ENCODE assay signal across 8 cellular contexts in genomic region chr18:46917808-46918600, GRCh38. TPM values are rescaled to one million over a fixed set of nuclear protein-coding genes. Genes with fewer than 3 reads are reported as not detected.
DNase-seq lines count a peak whose midpoint lies in the region; ATAC-seq and TF ChIP-seq lines count a peak whose summit lies in the region.

No MANE protein-coding gene starts in this region.

- H3K9me2 ChIP-seq in DOHH2 (replicated peaks; ENCODE audit: control insufficient read depth, low read length), result no peaks in the 10 kb centered on the region

- DNase-seq in Kasumi-1 (lab: John Stamatoyannopoulos, UW) (peak; percentile 58 to 59), left cardiac atrium (peak; percentile 36), prostate gland (ENCODE audit: low spot score) (peak; percentile 12), epidermal melanocyte (ENCODE audit: insufficient read length, low spot score) (no peak)
- peak; percentile 16 for DNase-seq in activated naive CD4-positive, alpha-beta T cell treated with anti-CD3 and anti-CD28 coated beads, Interleukin-2, amount 50 U/mL, for 16 hours

- peaks cover 5% of the 10 kb centered on the region; the same call in 1 of the 2 replicates for H3K36me3 ChIP-seq in DOHH2 (ENCODE audit: control insufficient read depth, low read length)
- no peaks in the 10 kb centered on the region for H3K36me3 ChIP-seq in prostate gland

- peak; percentile 3 for TF ChIP-seq CTCF in DOHH2 (IDR thresholded peaks at IDR 0.05; ENCODE audit: low read depth, low read length, poor library complexity, severe bottlenecking)
- TF ChIP-seq CTCF in prostate gland (IDR thresholded peaks at IDR 0.05), result no peak

- H3K9me3 ChIP-seq in DOHH2 (ENCODE audit: control insufficient read depth, insufficient read depth, low read length), result no peaks in the 10 kb centered on the region
- no peaks in the 10 kb centered on the region for H3K9me3 ChIP-seq in prostate gland

- H3K4me2 ChIP-seq in DOHH2 (ENCODE audit: low read length), result peak overlapping the region; percentile 94

- WGBS in prostate gland, result 29% methylated on average over 33 of the region's 33 CpGs

- H3K27ac ChIP-seq in DOHH2 (ENCODE audit: low read depth, low read length), result peak overlapping the region; percentile 69
- peak overlapping the region; percentile 87 to 92 for H3K27ac ChIP-seq in prostate gland

- peaks cover 11% of the 10 kb centered on the region for H3F3A ChIP-seq in DOHH2 (ENCODE audit: control insufficient read depth, insufficient read depth)

- intact Hi-C loops in left cardiac atrium (cut with DNase I) (no loop called here), prostate gland (cut with DNase I) (no loop called here)

- H3K4me3 ChIP-seq in DOHH2 (ENCODE audit: low read length), result peak overlapping the region; percentile 79
- H3K4me3 ChIP-seq in prostate gland, result peak overlapping the region; percentile 88 to 92

- no peak for TF ChIP-seq POLR2A in prostate gland (IDR thresholded peaks at IDR 0.05)

- H4K20me1 ChIP-seq in DOHH2 (ENCODE audit: control insufficient read depth, insufficient read depth, low read depth, low read length), result peaks cover 9% of the 10 kb centered on the region; the same call in 1 of the 2 replicates

- H3K79me2 ChIP-seq in DOHH2 (ENCODE audit: control insufficient read depth, low read length), result peaks cover 56% of the 10 kb centered on the region

- ATAC-seq in GM21367 (IDR thresholded peaks at IDR 0.05; ENCODE audit: unreplicated experiment), result peak; percentile 4
- peak; percentile 11 to 19 for ATAC-seq in left cardiac atrium
- no peak for ATAC-seq in GM21825 (IDR thresholded peaks at IDR 0.05; ENCODE audit: unreplicated experiment)

- H3K4me1 ChIP-seq in DOHH2 (ENCODE audit: control insufficient read depth, low read length) (peaks cover 27% of the 10 kb centered on the region), prostate gland (replicated peaks) (no peaks in the 10 kb centered on the region)

- H3K27me3 ChIP-seq in DOHH2 (ENCODE audit: control insufficient read depth, low read length) (no peaks in the 10 kb centered on the region), prostate gland (replicated peaks; ENCODE audit: insufficient read depth) (no peaks in the 10 kb centered on the region)

RNA-seq across cellular contexts. Expression of gene KATNAL2, which starts 0.6 kb away (rescaled TPM):
- total RNA-seq in left cardiac atrium (1 to 10 TPM; 3.4 to 4.1 TPM), prostate gland (10 to 100 TPM in 1 of 2 donors, 1 to 10 TPM in 1; 4.2 to 11.7 TPM)

RNA-seq across cellular contexts. Expression of gene PIAS2, which starts 0.7 kb away (rescaled TPM):
- total RNA-seq in left cardiac atrium, result 10 to 100 TPM; 28.5 to 36.6 TPM
- 10 to 100 TPM; 16.3 to 35.2 TPM for total RNA-seq in prostate gland
